8 cellular contexts compared by ENCODE assay signal in the genomic region with DNA sequence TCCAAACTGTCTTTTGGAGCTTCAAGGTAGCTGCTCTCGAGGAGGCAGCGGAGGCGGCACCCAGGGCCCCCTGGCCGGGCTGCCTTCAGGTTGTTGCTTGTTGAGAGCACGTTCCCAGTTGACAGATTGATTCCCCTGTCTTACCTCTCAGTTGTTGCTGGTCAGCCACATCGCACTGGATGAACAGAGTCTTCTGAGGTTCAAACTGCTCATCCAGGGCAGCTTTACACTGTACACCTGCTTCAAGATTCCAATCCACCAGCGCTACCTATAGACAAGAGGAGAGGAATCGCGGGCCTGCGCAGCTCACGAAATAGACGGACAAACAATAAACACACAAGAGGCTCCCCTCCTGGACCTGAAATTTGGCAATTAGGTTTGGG. TPM values are rescaled to one million over a fixed set of nuclear protein-coding genes. Genes with fewer than 3 reads are reported as not detected.
DNase-seq lines count a peak whose midpoint lies in the region; ATAC-seq, FAIRE-seq and TF ChIP-seq lines count a peak whose summit lies in the region.

No MANE protein-coding gene starts in this region.

- FAIRE-seq in GM12892 (lab: Jason Lieb, UNC), result no peak

- no peaks in the 10 kb centered on the region for H3K27me3 Mint-ChIP-seq in Calu3 (ENCODE audit: unreplicated experiment)

- H4K8ac ChIP-seq in trophoblast cell (ENCODE audit: low read depth, low read length), result no peak overlapping the region

- peaks cover 6% of the 10 kb centered on the region for H3K79me2 ChIP-seq in trophoblast cell (ENCODE audit: control insufficient read depth, insufficient read depth, low read length, poor library complexity)

- no peak overlapping the region for H3K27ac ChIP-seq in HL-60 (replicated peaks)
- peak overlapping the region; percentile 45 for H3K27ac ChIP-seq in trophoblast cell (ENCODE audit: low read depth, low read length)

- peak overlapping the region; percentile 54 for H3K4me3 ChIP-seq in HL-60 (replicated peaks; ENCODE audit: insufficient read depth, low read length)
- peak overlapping the region; percentile 92 for H3K4me3 ChIP-seq in trophoblast cell (ENCODE audit: low read depth, low read length)

- peaks cover 20% of the 10 kb centered on the region for H3K4me1 Mint-ChIP-seq in Calu3 (ENCODE audit: low read depth, unreplicated experiment)

- peak overlapping the region; percentile 17 for H3K4ac ChIP-seq in trophoblast cell (ENCODE audit: low read depth, low read length)

- intact Hi-C loops in Calu3 (cut with micrococcal nuclease; ENCODE audit: unreplicated experiment), result loop anchor here (1.0 to 10.0 kb wide), 3 partner anchors 111 to 155 kb away; no protein-coding TSS in a partner anchor

- CTCF ChIA-PET in Calu3 (lab: Charles Lee), result interaction anchor here (0.6 to 1.2 kb wide), 3 partner anchors 73 to 110 kb away, joined by 3 to 5 read pairs (median 4); no protein-coding TSS in a partner anchor

- H4K12ac ChIP-seq in trophoblast cell (ENCODE audit: low read depth, low read length), result no peak overlapping the region

- peak overlapping the region; percentile 52 for H2BK120ac ChIP-seq in trophoblast cell (ENCODE audit: insufficient read depth, low read length, poor library complexity)

- TF ChIP-seq CTCF in Calu3 (IDR thresholded peaks at IDR 0.05; ENCODE audit: unreplicated experiment) (no peak), HL-60 (IDR thresholded peaks at IDR 0.05; ENCODE audit: insufficient read depth, low read length) (no peak)

- no peak overlapping the region for H2AK5ac ChIP-seq in trophoblast cell (ENCODE audit: low read length)

- H3K36me3 Mint-ChIP-seq in Calu3 (ENCODE audit: insufficient read depth, unreplicated experiment), result peaks cover 19% of the 10 kb centered on the region

- WGBS in trophoblast cell (ENCODE audit: extremely low coverage, insufficient coverage, insufficient read length), result no CpG with 5 or more reads among the region's 12 CpGs

- H3K36me3 ChIP-seq in trophoblast cell (ENCODE audit: control insufficient read depth in 1 of 2, insufficient read depth in 2 of 2, low read length in 2 of 2), result no peaks in the 10 kb centered on the region

- no peaks in the 10 kb centered on the region for H3K9me3 ChIP-seq in trophoblast cell (ENCODE audit: insufficient read depth, low read depth, low read length)

- H3K79me1 ChIP-seq in trophoblast cell (ENCODE audit: low read length), result peaks cover 15% of the 10 kb centered on the region

- peak overlapping the region; percentile 57 for H3K18ac ChIP-seq in trophoblast cell (ENCODE audit: low read length)

- H3K9ac ChIP-seq in trophoblast cell (ENCODE audit: low read length), result peak overlapping the region; percentile 84

- peak overlapping the region; percentile 98 for H3K4me2 ChIP-seq in trophoblast cell (ENCODE audit: low read length)

- peak overlapping the region; percentile 83 for H3K4me3 Mint-ChIP-seq in Calu3 (ENCODE audit: low read depth, unreplicated experiment)

- H3K4me1 ChIP-seq in trophoblast cell (ENCODE audit: control insufficient read depth in 1 of 2, insufficient read depth in 2 of 2, low read length in 2 of 2), result peaks cover 3 to 7% of the 10 kb centered on the region in 2 experiments

- no peak overlapping the region for H3K27ac Mint-ChIP-seq in Calu3 (ENCODE audit: unreplicated experiment)

- peak overlapping the region; percentile 42 for H2BK5ac ChIP-seq in trophoblast cell (ENCODE audit: low read depth, low read length, poor library complexity)

- peak overlapping the region; percentile 74 for H2AFZ ChIP-seq in trophoblast cell (ENCODE audit: insufficient read depth, low read length, poor library complexity)

- no TSS peak for BruUV-seq in Calu3 (replicated peaks; lab: Mats Ljungman, UMichigan)

- H4K91ac ChIP-seq in trophoblast cell (ENCODE audit: low read depth, low read length), result peak overlapping the region; percentile 46

- H3K9me3 Mint-ChIP-seq in Calu3 (ENCODE audit: low read depth, unreplicated experiment), result no peaks in the 10 kb centered on the region

- H3K27me3 ChIP-seq in HL-60 (ENCODE audit: insufficient read depth, poor library complexity, severe bottlenecking) (no peaks in the 10 kb centered on the region), trophoblast cell (ENCODE audit: insufficient read depth, low read length) (no peaks in the 10 kb centered on the region)

- H3K14ac ChIP-seq in trophoblast cell (ENCODE audit: low read length), result peak overlapping the region; percentile 30

- peak; percentile 14 for DNase-seq in Calu3
- DNase-seq in HL-60 (ENCODE audit: low read depth in 1 of 2, low spot score in 1 of 2), result no peak
- DNase-seq in activated CD8-positive, alpha-beta memory T cell treated with anti-CD3 and anti-CD28 coated beads for 24 hours, result peak; percentile 66
- peak; percentile 24 for DNase-seq in glomerular visceral epithelial cell (ENCODE audit: extremely low spot score)
- peak; percentile 46 to 55 for DNase-seq in trophoblast cell
- DNase-seq in GM12892 (ENCODE audit: insufficient read length), result no peak
- no peak for DNase-seq in stimulated activated CD8-positive, alpha-beta memory T cell treated with anti-CD3 and anti-CD28 coated beads, Interleukin-4, amount 100 ng/mL, for 48 hours

- H2BK12ac ChIP-seq in trophoblast cell (ENCODE audit: low read length), result no peak overlapping the region

- no peak for TF ChIP-seq POLR2A in GM12892 (IDR thresholded peaks at IDR 0.05; ENCODE audit: low read depth, low read length)

- peak; percentile 26 for ATAC-seq in GM21381 (IDR thresholded peaks at IDR 0.05; ENCODE audit: unreplicated experiment)

- no peak overlapping the region for H3K23ac ChIP-seq in trophoblast cell (ENCODE audit: low read length)

RNA-seq across cellular contexts. Expression of a gene that starts 0.5 kb away (rescaled TPM):
- 4.0 and 4.5 TPM in 2 replicates for total RNA-seq in Calu3 (2022)
- polyA plus RNA-seq in trophoblast cell (2013), result 144 and 154 TPM in 2 replicates
- not detected for polyA plus RNA-seq in GM12892 (2012; ENCODE audit: missing spikeins)

Comparison
In these comparisons a context has a peak if more than half of its experiments do, and no peak if none do; other contexts are left out.
1. DNase-seq: peak in Calu3 (single experiment), activated CD8-positive, alpha-beta memory T cell treated with anti-CD3 and anti-CD28 coated beads for 24 hours (single experiment), glomerular visceral epithelial cell (single experiment) and trophoblast cell (2 of 2); none in HL-60 (0 of 2), GM12892 (single experiment) and stimulated activated CD8-positive, alpha-beta memory T cell treated with anti-CD3 and anti-CD28 coated beads, Interleukin-4, amount 100 ng/mL, for 48 hours (single experiment).